Comparison of ENCODE assay signal across 1 cellular context in genomic region chr20:9903048-9903651, GRCh38.
TF ChIP-seq lines count a peak whose summit lies in the region.

No MANE protein-coding gene starts in this region.

TF ChIP-seq in GM12878, 131 proteins besides CTCF, POLR2A, EP300 and RAD21 (continued from another document):
- TF ChIP-seq CEBPZ (IDR thresholded peaks at IDR 0.05; ENCODE audit: low read depth, low read length) (no peak), ZBED1 (IDR thresholded peaks at IDR 0.05; ENCODE audit: borderline replicate concordance) (no peak), ELK1 (IDR thresholded peaks at IDR 0.05; ENCODE audit: low read depth, low read length) (no peak), ZNF592 (IDR thresholded peaks at IDR 0.05) (no peak)
TF ChIP-seq in GM12878: peak in this region for 0.
